In the genomic region with DNA sequence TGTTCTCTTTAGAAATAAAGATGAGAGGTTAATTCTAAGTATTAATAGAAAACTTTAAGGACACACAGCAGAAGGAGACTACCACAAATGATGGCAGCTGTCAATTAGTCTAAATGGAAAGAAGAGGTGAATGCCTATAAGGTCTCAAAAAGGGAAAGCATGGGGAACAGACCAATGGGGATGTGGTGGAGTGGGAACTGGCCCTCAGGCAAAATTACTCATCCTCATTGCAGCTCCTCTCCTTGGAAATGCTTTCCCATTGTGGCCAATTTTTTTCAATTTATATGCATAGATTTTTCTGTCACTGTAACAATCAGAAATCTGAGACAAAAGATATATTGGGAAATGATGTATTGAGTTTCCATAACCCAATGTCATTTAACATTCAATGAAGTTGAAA, we compare ENCODE assay signal across 21 cellular contexts.
"Had no signal": no experiment of that assay in that cellular context is flagged by ENCODE, and none has a peak within 500 bp of the region (broad histone marks: within the 10 kb centered on the region; RNA-seq: fewer than 3 reads in every experiment).

No MANE protein-coding gene starts in this region.

- H3K4me1 ChIP-seq: ascending aorta, left ventricle myocardium inferior, psoas muscle, tibial artery had no signal

- H3K4me1 Mint-ChIP-seq: activated naive CD4-positive, alpha-beta T cell treated with anti-CD3 and anti-CD28 coated beads, Interleukin-2, amount 50 U/mL, for 24 hours; naive thymus-derived CD4-positive, alpha-beta T cell had no signal

- ATAC-seq: activated T-cell treated with anti-CD3 and anti-CD28 coated beads, Interleukin-2, amount 50 U/mL, for 72 hours; esophagus mucosa; naive thymus-derived CD4-positive, alpha-beta T cell; psoas muscle; right cardiac atrium; stimulated activated naive CD8-positive, alpha-beta T cell treated with anti-CD3 and anti-CD28 coated beads, Interleukin-15, Interleukin-2, amounts not matched to agents 100 U/mL and 50 U/mL, for 24 hours had no signal

- H3K4me3 ChIP-seq: ascending aorta, left ventricle myocardium inferior, ovary, psoas muscle, skin epidermis, tibial artery had no signal

- H3K27ac Mint-ChIP-seq: activated naive CD4-positive, alpha-beta T cell treated with anti-CD3 and anti-CD28 coated beads, Interleukin-2, amount 50 U/mL, for 24 hours; activated T-cell treated with anti-CD3 and anti-CD28 coated beads, Interleukin-2, amount 50 U/mL, for 72 hours; naive thymus-derived CD4-positive, alpha-beta T cell had no signal

- H3K9me3 ChIP-seq: ascending aorta, ovary, psoas muscle, tibial artery had no signal

- H3K27me3 ChIP-seq: ascending aorta, ovary, tibial artery had no signal

- H3K36me3 ChIP-seq: ascending aorta, left ventricle myocardium inferior, ovary, tibial artery had no signal

- H3K27me3 Mint-ChIP-seq: activated naive CD4-positive, alpha-beta T cell treated with anti-CD3 and anti-CD28 coated beads, Interleukin-2, amount 50 U/mL, for 24 hours; naive thymus-derived CD4-positive, alpha-beta T cell had no signal

- H3K36me3 Mint-ChIP-seq: activated naive CD4-positive, alpha-beta T cell treated with anti-CD3 and anti-CD28 coated beads, Interleukin-2, amount 50 U/mL, for 24 hours; naive thymus-derived CD4-positive, alpha-beta T cell had no signal

- H3K27ac ChIP-seq: ascending aorta, left ventricle myocardium inferior, ovary, psoas muscle, skin epidermis, tibial artery had no signal

- DNase-seq: activated CD4-positive, alpha-beta T cell treated with anti-CD3 and anti-CD28 coated beads, Interleukin-2, amount 50 U/mL, for 4 hours; activated effector memory CD4-positive, alpha-beta T cell treated with anti-CD3 and anti-CD28 coated beads, Interleukin-2, amount 50 U/mL, for 16 hours; activated T-cell treated with anti-CD3 and anti-CD28 coated beads, Interleukin-2, amount 50 U/mL, for 72 hours; cerebellar nuclear complex; effector CD4-positive, alpha-beta T cell; glutamatergic neuron; kidney glomerular epithelial cell; left ventricle myocardium inferior; mesenchymal stem cell; naive thymus-derived CD4-positive, alpha-beta T cell; ovary; psoas muscle; right cardiac atrium; stimulated activated naive CD8-positive, alpha-beta T cell treated with anti-CD3 and anti-CD28 coated beads, Interleukin-15, Interleukin-2, amounts not matched to agents 100 U/mL and 50 U/mL, for 24 hours; substantia nigra; T-helper 2 cell; tibial artery had no signal

- H3K4me3 Mint-ChIP-seq: activated naive CD4-positive, alpha-beta T cell treated with anti-CD3 and anti-CD28 coated beads, Interleukin-2, amount 50 U/mL, for 24 hours; activated T-cell treated with anti-CD3 and anti-CD28 coated beads, Interleukin-2, amount 50 U/mL, for 72 hours; naive thymus-derived CD4-positive, alpha-beta T cell had no signal
